Comparison of ENCODE assay signal across 8 cellular contexts in the genomic region with DNA sequence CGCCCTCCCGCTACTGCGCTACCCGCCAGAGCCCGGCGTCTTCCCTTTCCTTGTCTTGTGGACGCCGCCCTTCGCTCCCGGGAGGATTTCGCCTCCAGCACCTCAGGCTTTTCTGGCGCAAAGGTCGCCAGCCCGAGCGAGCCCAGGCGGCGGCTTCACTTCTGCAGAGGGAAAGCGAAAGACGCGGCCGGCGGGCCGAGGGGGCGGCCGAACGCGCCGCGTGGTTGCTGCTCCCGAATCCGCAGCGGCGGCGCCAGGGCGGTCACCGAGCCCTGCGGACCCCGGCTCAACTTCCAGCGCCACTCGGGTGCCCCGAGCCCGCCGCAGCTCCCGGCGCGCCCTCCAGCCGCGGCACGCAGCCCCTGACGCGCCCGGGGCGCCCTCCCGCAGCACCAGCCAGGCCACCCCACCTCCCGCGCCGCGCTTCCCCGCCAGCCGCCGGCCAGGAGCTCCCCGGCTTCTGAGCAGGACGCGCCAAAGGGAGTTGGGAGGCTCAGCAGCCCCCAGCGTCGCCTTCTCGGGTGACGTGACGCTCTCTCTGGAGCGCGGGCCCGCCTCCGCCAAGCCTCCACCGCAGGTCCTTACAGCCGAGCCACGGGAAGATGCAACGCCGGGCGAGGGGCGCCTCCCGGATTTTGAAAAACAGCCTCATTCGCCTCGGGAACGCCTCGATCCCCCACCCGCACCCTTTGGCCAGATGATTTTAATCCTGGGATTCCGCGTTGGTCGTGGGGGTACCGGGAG.
DNase-seq lines count a peak whose midpoint lies in the region; ATAC-seq and TF ChIP-seq lines count a peak whose summit lies in the region.

No MANE protein-coding gene starts in this region.

- H3K4me2 ChIP-seq in mesendoderm (ENCODE audit: low read length) = peak overlapping the region; percentile 88

- peak overlapping the region; percentile 55 for H3K18ac ChIP-seq in mesendoderm (ENCODE audit: low read length)

- H3K23ac ChIP-seq in mesendoderm (ENCODE audit: low read length) = peak overlapping the region; percentile 86

- DNase-seq in SKM-1 treated with dmso at 0.1 percent for 144 hours (lab: John Stamatoyannopoulos, UW; ENCODE audit: unreplicated experiment) = peak; percentile 9
- DNase-seq in SKM-1 (lab: John Stamatoyannopoulos, UW; ENCODE audit: unreplicated experiment) = no peak
- peak; percentile 4 for DNase-seq in epithelial cell of esophagus (ENCODE audit: low read depth)
- peak; percentile 66 for DNase-seq in mesendoderm
- DNase-seq in upper lobe of left lung = peak; percentile 34 to 92

- WGBS in mesendoderm (ENCODE audit: extremely low coverage, insufficient coverage, low lambda C conversion rate) = no CpG with 5 or more reads among the region's 90 CpGs
- 1% methylated on average over 47 to 75 of the region's 90 CpGs for WGBS in upper lobe of left lung, 2 donors

- no peak overlapping the region for H2AK5ac ChIP-seq in mesendoderm (ENCODE audit: low read length)

- H4K5ac ChIP-seq in mesendoderm (ENCODE audit: low read length) = no peak overlapping the region

- TF ChIP-seq CTCF in epithelial cell of esophagus (IDR thresholded peaks at IDR 0.05; ENCODE audit: insufficient read depth, low read depth, low read length, missing control alignments) = no peak
- TF ChIP-seq CTCF in upper lobe of left lung (IDR thresholded peaks at IDR 0.05) = no peak

- H3K4me3 ChIP-seq in epithelial cell of esophagus (ENCODE audit: low read length) (peak overlapping the region; percentile 20), mesendoderm (ENCODE audit: low read length) (peak overlapping the region; percentile 45), upper lobe of left lung (peak overlapping the region; percentile 50 to 72 (median 62))

- no peak for TF ChIP-seq EP300 in upper lobe of left lung (IDR thresholded peaks at IDR 0.05)

- no peaks in the 10 kb centered on the region for H3K36me3 ChIP-seq in mesendoderm (ENCODE audit: control insufficient read depth, insufficient read depth, low read length)
- H3K36me3 ChIP-seq in upper lobe of left lung = no peaks in the 10 kb centered on the region

- peak overlapping the region; percentile 84 for H3K56ac ChIP-seq in mesendoderm (ENCODE audit: low read length)

- no peaks in the 10 kb centered on the region for H3K79me1 ChIP-seq in mesendoderm (ENCODE audit: low read length)

- H2BK5ac ChIP-seq in mesendoderm (ENCODE audit: low read length) = no peak overlapping the region

- ATAC-seq in SK-N-SH treated with all-trans-retinoic acid at 6 μM for 48 hours = peak; percentile 11; the same call in 2 of the 3 replicates
- peak; percentile 27 to 57 for ATAC-seq in upper lobe of left lung (ENCODE audit: low FRiP score in 2 of 2)
- no peak for ATAC-seq in HG02798 (IDR thresholded peaks at IDR 0.05; ENCODE audit: poor library complexity, unreplicated experiment)
- ATAC-seq in GM21367 (IDR thresholded peaks at IDR 0.05; ENCODE audit: unreplicated experiment) = no peak

- H3K27me3 ChIP-seq in mesendoderm (ENCODE audit: insufficient read depth, low read length, poor library complexity) = peaks cover 5% of the 10 kb centered on the region
- H3K27me3 ChIP-seq in upper lobe of left lung = peaks cover 0 to 18% (median 2%) of the 10 kb centered on the region in 4 donors

- no peak overlapping the region for H3K4ac ChIP-seq in mesendoderm (ENCODE audit: low read depth, low read length)

- no peak overlapping the region for H2BK15ac ChIP-seq in mesendoderm (replicated peaks; ENCODE audit: low read depth)

- peaks cover 18% of the 10 kb centered on the region for H3K4me1 ChIP-seq in mesendoderm (ENCODE audit: control insufficient read depth, low read depth, low read length)
- H3K4me1 ChIP-seq in upper lobe of left lung = peaks cover 9 to 29% (median 15%) of the 10 kb centered on the region in 4 donors

- H4K8ac ChIP-seq in mesendoderm (ENCODE audit: low read depth, low read length) = no peak overlapping the region

- H2BK120ac ChIP-seq in mesendoderm (ENCODE audit: low read depth, low read length) = no peak overlapping the region

- H3K9me3 ChIP-seq in upper lobe of left lung = no peaks in the 10 kb centered on the region

- TF ChIP-seq POLR2A in upper lobe of left lung (IDR thresholded peaks at IDR 0.05) = peak in 2 of 4 donors; percentile 46 to 54

- H3K27ac ChIP-seq in mesendoderm (ENCODE audit: low read depth, low read length) = no peak overlapping the region
- peak overlapping the region; percentile 78 to 83 (median 81) for H3K27ac ChIP-seq in upper lobe of left lung

- H3K79me2 ChIP-seq in mesendoderm (ENCODE audit: control insufficient read depth, insufficient read depth, low read length) = no peaks in the 10 kb centered on the region

- peak overlapping the region; percentile 73 for H3K9ac ChIP-seq in mesendoderm (ENCODE audit: low read length)

TF ChIP-seq in SK-N-SH treated with all-trans-retinoic acid at 6 μM for 48 hours, 23 proteins besides CTCF, POLR2A, EP300 and RAD21:
- TF ChIP-seq ZC3H10 (CRISPR knock-in tag; IDR thresholded peaks at IDR 0.05) = no peak

Comparison
In these comparisons a context has a peak if more than half of its experiments do, and no peak if none do; other contexts are left out.
1. ATAC-seq: peak in SK-N-SH treated with all-trans-retinoic acid at 6 μM for 48 hours (single experiment) and upper lobe of left lung (2 of 2); none in HG02798 (single experiment) and GM21367 (single experiment).
2. Peak in every context shown above with its lines, with median percentiles within 50 percentile points of each other: H3K4me3 ChIP-seq.